Comparison of ENCODE assay signal across 22 cellular contexts in the genomic region with DNA sequence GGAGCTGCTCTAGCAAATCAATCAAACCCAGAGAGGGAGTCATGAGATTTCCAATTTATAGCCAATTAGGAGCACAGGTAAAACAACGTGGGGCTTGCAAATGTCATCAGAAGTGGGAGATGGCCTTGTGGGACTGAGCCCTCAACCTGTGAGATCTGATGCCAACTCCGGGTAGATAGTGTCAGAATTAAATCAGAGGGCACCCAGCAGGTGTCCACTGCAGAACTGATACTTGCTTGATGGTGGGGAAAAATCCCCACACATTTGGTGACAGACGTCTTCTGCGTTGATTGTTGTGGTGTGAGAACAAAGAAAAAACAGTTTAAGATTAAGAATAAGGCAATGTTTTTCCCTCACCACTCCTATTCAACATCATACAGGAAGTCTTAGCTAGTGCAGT.
A peak's percentile ranks its signal among the peaks of the same experiment; 100 is the strongest.
DNase-seq lines count a peak whose midpoint lies in the region; ATAC-seq and TF ChIP-seq lines count a peak whose summit lies in the region.
"Had no signal": no experiment of that assay in that cellular context is flagged by ENCODE, and none has a peak within 500 bp of the region (broad histone marks: within the 10 kb centered on the region; RNA-seq: fewer than 3 reads in every experiment).

No MANE protein-coding gene starts in this region.

- no peak overlapping the region for H3K27ac ChIP-seq in endodermal cell (ENCODE audit: low read depth, low read length)
- no peak overlapping the region for H3K27ac ChIP-seq in ovary
- H3K27ac ChIP-seq: BLaER1 had no signal

- peak; percentile 71 for DNase-seq in endodermal cell
- no peak for DNase-seq in natural killer cell treated with Interleukin-12 subunit alpha and Interleukin-12 subunit beta and Interleukin-15 and Interleukin-18, amount 100 ng/mL, for 72 hours (ENCODE audit: low spot score)
- DNase-seq in activated naive CD8-positive, alpha-beta T cell treated with anti-CD3 and anti-CD28 coated beads, Interleukin-2, amount 50 U/mL, for 24 hours: no peak
- DNase-seq in ovary: no peak
- DNase-seq: 8988T; ACHN; BE2C; C1 segment of cervical spinal cord; CD4-positive, alpha-beta memory T cell; CD4-positive, CD25-positive, alpha-beta regulatory T cell; CD8-positive, alpha-beta memory T cell; COR-L47; DMS 273 treated with DMSO at 0.1 percent for 48 hours; DMS153; DMS53; DMS79; DND-41; EL; GDM1 had no signal

- no peaks in the 10 kb centered on the region for H3K27me3 ChIP-seq in endodermal cell (ENCODE audit: control insufficient read depth, insufficient read depth, low read length, poor library complexity, severe bottlenecking)
- H3K27me3 ChIP-seq in neuron (ENCODE audit: insufficient read depth, low read length): no peaks in the 10 kb centered on the region
- no peaks in the 10 kb centered on the region for H3K27me3 ChIP-seq in ovary
- H3K27me3 ChIP-seq: BE2C, BLaER1 had no signal

- H3K9ac ChIP-seq in endodermal cell (ENCODE audit: extremely low read depth, low read length, poor library complexity, severe bottlenecking): no peak overlapping the region
- H3K9ac ChIP-seq: BLaER1 had no signal

- peaks cover 5% of the 10 kb centered on the region for H3K4me1 ChIP-seq in endodermal cell (ENCODE audit: control insufficient read depth, insufficient read depth, low read length)
- H3K4me1 ChIP-seq in neuron (ENCODE audit: insufficient read depth, low read length): no peaks in the 10 kb centered on the region
- H3K4me1 ChIP-seq in ovary (ENCODE audit: insufficient read depth): no peaks in the 10 kb centered on the region
- H3K4me1 ChIP-seq: BE2C, BLaER1 had no signal

- no peaks in the 10 kb centered on the region for H3K9me3 Mint-ChIP-seq in endodermal cell
- H3K9me3 Mint-ChIP-seq in natural killer cell treated with Interleukin-12 subunit alpha and Interleukin-12 subunit beta and Interleukin-15 and Interleukin-18, amount 100 ng/mL, for 72 hours: peaks cover 12% of the 10 kb centered on the region
- no peaks in the 10 kb centered on the region for H3K9me3 Mint-ChIP-seq in activated naive CD8-positive, alpha-beta T cell treated with anti-CD3 and anti-CD28 coated beads, Interleukin-2, amount 50 U/mL, for 24 hours

- H3K36me3 ChIP-seq in endodermal cell (ENCODE audit: control insufficient read depth, insufficient read depth, low read length): no peaks in the 10 kb centered on the region
- H3K36me3 ChIP-seq in neuron (ENCODE audit: insufficient read depth, low read length): no peaks in the 10 kb centered on the region
- H3K36me3 ChIP-seq in ovary: no peaks in the 10 kb centered on the region
- H3K36me3 ChIP-seq: BE2C, BLaER1 had no signal

- H3K4me3 Mint-ChIP-seq in endodermal cell: no peak overlapping the region
- no peak overlapping the region for H3K4me3 Mint-ChIP-seq in natural killer cell treated with Interleukin-12 subunit alpha and Interleukin-12 subunit beta and Interleukin-15 and Interleukin-18, amount 100 ng/mL, for 72 hours
- no peak overlapping the region for H3K4me3 Mint-ChIP-seq in activated naive CD8-positive, alpha-beta T cell treated with anti-CD3 and anti-CD28 coated beads, Interleukin-2, amount 50 U/mL, for 24 hours
- H3K4me3 Mint-ChIP-seq: CD14-positive monocyte; CD4-positive, alpha-beta memory T cell; CD4-positive, CD25-positive, alpha-beta regulatory T cell; CD8-positive, alpha-beta memory T cell had no signal

- 52 to 78% methylated on average over 2 to 4 of the region's 4 CpGs for WGBS in endodermal cell (ENCODE audit: insufficient coverage in 1 of 2, insufficient read length in 1 of 2), 2 experiments
- WGBS in ovary, 3 donors: 57 to 82% (median 62%) methylated on average over 4 of the region's 4 CpGs

- no peaks in the 10 kb centered on the region for H3K27me3 Mint-ChIP-seq in endodermal cell (ENCODE audit: insufficient read depth)
- no peaks in the 10 kb centered on the region for H3K27me3 Mint-ChIP-seq in natural killer cell treated with Interleukin-12 subunit alpha and Interleukin-12 subunit beta and Interleukin-15 and Interleukin-18, amount 100 ng/mL, for 72 hours
- H3K27me3 Mint-ChIP-seq in activated naive CD8-positive, alpha-beta T cell treated with anti-CD3 and anti-CD28 coated beads, Interleukin-2, amount 50 U/mL, for 24 hours: no peaks in the 10 kb centered on the region
- H3K27me3 Mint-ChIP-seq: CD4-positive, alpha-beta memory T cell; CD4-positive, CD25-positive, alpha-beta regulatory T cell; CD8-positive, alpha-beta memory T cell had no signal

- no peaks in the 10 kb centered on the region for H3K36me3 Mint-ChIP-seq in endodermal cell (ENCODE audit: low read depth)
- no peaks in the 10 kb centered on the region for H3K36me3 Mint-ChIP-seq in natural killer cell treated with Interleukin-12 subunit alpha and Interleukin-12 subunit beta and Interleukin-15 and Interleukin-18, amount 100 ng/mL, for 72 hours
- H3K36me3 Mint-ChIP-seq in activated naive CD8-positive, alpha-beta T cell treated with anti-CD3 and anti-CD28 coated beads, Interleukin-2, amount 50 U/mL, for 24 hours (ENCODE audit: low read depth): no peaks in the 10 kb centered on the region
- H3K36me3 Mint-ChIP-seq: CD14-positive monocyte; CD4-positive, alpha-beta memory T cell; CD4-positive, CD25-positive, alpha-beta regulatory T cell; CD8-positive, alpha-beta memory T cell had no signal

- TF ChIP-seq CTCF in endodermal cell (conservative IDR thresholded peaks at IDR 0.05): no peak
- TF ChIP-seq CTCF in ovary (IDR thresholded peaks at IDR 0.05): no peak

- no peak for TF ChIP-seq POLR2A in ovary (IDR thresholded peaks at IDR 0.05)

- peak overlapping the region; percentile 54 for H2AFZ ChIP-seq in neuron (ENCODE audit: low read depth, low read length)

- intact Hi-C loops in ovary (cut with DNase I): no loop called here

- H3K27ac Mint-ChIP-seq in endodermal cell: peak overlapping the region; percentile 56
- no peak overlapping the region for H3K27ac Mint-ChIP-seq in natural killer cell treated with Interleukin-12 subunit alpha and Interleukin-12 subunit beta and Interleukin-15 and Interleukin-18, amount 100 ng/mL, for 72 hours
- H3K27ac Mint-ChIP-seq in activated naive CD8-positive, alpha-beta T cell treated with anti-CD3 and anti-CD28 coated beads, Interleukin-2, amount 50 U/mL, for 24 hours: no peak overlapping the region
- H3K27ac Mint-ChIP-seq: CD14-positive monocyte; CD4-positive, alpha-beta memory T cell; CD4-positive, CD25-positive, alpha-beta regulatory T cell; CD8-positive, alpha-beta memory T cell had no signal

- H3K4me3 ChIP-seq in endodermal cell (ENCODE audit: low read length): peak overlapping the region; percentile 33
- no peak overlapping the region for H3K4me3 ChIP-seq in neuron (ENCODE audit: low read length)
- no peak overlapping the region for H3K4me3 ChIP-seq in ovary
- H3K4me3 ChIP-seq: BLaER1 had no signal

- TF ChIP-seq EP300 in ovary (IDR thresholded peaks at IDR 0.05): no peak

- peaks cover 14% of the 10 kb centered on the region for H3K4me1 Mint-ChIP-seq in endodermal cell
- H3K4me1 Mint-ChIP-seq in natural killer cell treated with Interleukin-12 subunit alpha and Interleukin-12 subunit beta and Interleukin-15 and Interleukin-18, amount 100 ng/mL, for 72 hours (ENCODE audit: low read depth in 2 of 2): no peaks in the 10 kb centered on the region
- no peaks in the 10 kb centered on the region for H3K4me1 Mint-ChIP-seq in activated naive CD8-positive, alpha-beta T cell treated with anti-CD3 and anti-CD28 coated beads, Interleukin-2, amount 50 U/mL, for 24 hours
- H3K4me1 Mint-ChIP-seq: CD14-positive monocyte; CD4-positive, alpha-beta memory T cell; CD4-positive, CD25-positive, alpha-beta regulatory T cell; CD8-positive, alpha-beta memory T cell had no signal

- H3K9me3 ChIP-seq in endodermal cell (ENCODE audit: control insufficient read depth, low read length) (no peaks in the 10 kb centered on the region), neuron (ENCODE audit: low read length) (no peaks in the 10 kb centered on the region), ovary (no peaks in the 10 kb centered on the region)
- H3K9me3 ChIP-seq: BE2C, BLaER1 had no signal

- no peak for ATAC-seq in natural killer cell treated with Interleukin-12 subunit alpha and Interleukin-12 subunit beta and Interleukin-15 and Interleukin-18, amount 100 ng/mL, for 72 hours
- ATAC-seq in activated naive CD8-positive, alpha-beta T cell treated with anti-CD3 and anti-CD28 coated beads, Interleukin-2, amount 50 U/mL, for 24 hours: no peak
